ENCODE assay signal across 1 cellular context in genomic region chr5:119386945-119387344, GRCh38.
TF ChIP-seq lines count a peak whose summit lies in the region.

No MANE protein-coding gene starts in this region.

TF ChIP-seq in HepG2, 621 proteins besides CTCF, POLR2A, EP300 and RAD21:
- no peak for TF ChIP-seq NFE2L1 (CRISPR knock-in tag; IDR thresholded peaks at IDR 0.05; ENCODE audit: borderline replicate concordance)
- no peak for TF ChIP-seq ZSCAN22 (CRISPR knock-in tag; IDR thresholded peaks at IDR 0.05)
- TF ChIP-seq, protein P1, sequence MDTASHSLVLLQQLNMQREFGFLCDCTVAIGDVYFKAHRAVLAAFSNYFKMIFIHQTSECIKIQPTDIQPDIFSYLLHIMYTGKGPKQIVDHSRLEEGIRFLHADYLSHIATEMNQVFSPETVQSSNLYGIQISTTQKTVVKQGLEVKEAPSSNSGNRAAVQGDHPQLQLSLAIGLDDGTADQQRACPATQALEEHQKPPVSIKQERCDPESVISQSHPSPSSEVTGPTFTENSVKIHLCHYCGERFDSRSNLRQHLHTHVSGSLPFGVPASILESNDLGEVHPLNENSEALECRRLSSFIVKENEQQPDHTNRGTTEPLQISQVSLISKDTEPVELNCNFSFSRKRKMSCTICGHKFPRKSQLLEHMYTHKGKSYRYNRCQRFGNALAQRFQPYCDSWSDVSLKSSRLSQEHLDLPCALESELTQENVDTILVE (CRISPR knock-in tag; IDR thresholded peaks at IDR 0.05): no peak
- TF ChIP-seq FOXJ3 (CRISPR knock-in tag; IDR thresholded peaks at IDR 0.05; ENCODE audit: borderline replicate concordance): no peak
